ENCODE assay signal across 15 cellular contexts in genomic region chr18:51006061-51006818, GRCh38.
"Had no signal": no experiment of that assay in that cellular context is flagged by ENCODE, and none has a peak within 500 bp of the region (broad histone marks: within the 10 kb centered on the region; RNA-seq: fewer than 3 reads in every experiment).

No MANE protein-coding gene starts in this region.

- DNase-seq: activated CD4-positive, alpha-beta T cell treated with anti-CD3 and anti-CD28 coated beads, Interleukin-2, amount 50 U/mL, for 48 hours; activated naive CD4-positive, alpha-beta T cell treated with anti-CD3 and anti-CD28 coated beads, Interleukin-2, amount 10 ng/mL, durations not matched to agents 7 days and 5 days; glutamatergic neuron; mucosa of descending colon; naive thymus-derived CD4-positive, alpha-beta T cell; ovary; stimulated activated CD4-positive, alpha-beta T cell treated with anti-CD3 and anti-CD28 coated beads, Interleukin-15, amount 100 ng/mL, for 24 hours; stimulated activated CD4-positive, alpha-beta T cell treated with anti-CD3 and anti-CD28 coated beads, Interleukin-4, amount 100 ng/mL, for 1 hour; stimulated activated naive B cell treated with anti-CD40 and anti-IgM and Interleukin-4, amounts not matched to agents 10 μg/mL and 1 μg/mL and 100 μg/mL, for 72 hours; T-cell; T1000; thyroid gland; uterus had no signal

- H3K4me1 ChIP-seq: uterus had no signal

- H3K9me3 ChIP-seq: esophagus muscularis mucosa, mucosa of descending colon, ovary, thyroid gland, uterus had no signal

- H3K27ac Mint-ChIP-seq: activated naive CD4-positive, alpha-beta T cell treated with anti-CD3 and anti-CD28 coated beads, Interleukin-2, amount 10 ng/mL, durations not matched to agents 7 days and 5 days; activated T-helper 17 cell treated with anti-CD3 and anti-CD28 coated beads, Interleukin-2, amount 50 U/mL, for 72 hours; naive thymus-derived CD4-positive, alpha-beta T cell; stimulated activated naive B cell treated with anti-CD40 and anti-IgM and Interleukin-4, amounts not matched to agents 10 μg/mL and 1 μg/mL and 100 μg/mL, for 72 hours; T-cell had no signal

- H3K27me3 Mint-ChIP-seq: activated naive CD4-positive, alpha-beta T cell treated with anti-CD3 and anti-CD28 coated beads, Interleukin-2, amount 10 ng/mL, durations not matched to agents 7 days and 5 days; activated T-helper 17 cell treated with anti-CD3 and anti-CD28 coated beads, Interleukin-2, amount 50 U/mL, for 72 hours; naive thymus-derived CD4-positive, alpha-beta T cell; stimulated activated naive B cell treated with anti-CD40 and anti-IgM and Interleukin-4, amounts not matched to agents 10 μg/mL and 1 μg/mL and 100 μg/mL, for 72 hours; T-cell had no signal

- H3K27ac ChIP-seq: esophagus muscularis mucosa, ovary, thyroid gland, uterus had no signal

- H3K36me3 ChIP-seq: esophagus muscularis mucosa, ovary, thyroid gland, uterus had no signal

- H3K27me3 ChIP-seq: esophagus muscularis mucosa, ovary, thyroid gland, uterus had no signal

- H3K9me3 Mint-ChIP-seq: activated T-helper 17 cell treated with anti-CD3 and anti-CD28 coated beads, Interleukin-2, amount 50 U/mL, for 72 hours had no signal

- H3K4me1 Mint-ChIP-seq: activated naive CD4-positive, alpha-beta T cell treated with anti-CD3 and anti-CD28 coated beads, Interleukin-2, amount 10 ng/mL, durations not matched to agents 7 days and 5 days; activated T-helper 17 cell treated with anti-CD3 and anti-CD28 coated beads, Interleukin-2, amount 50 U/mL, for 72 hours; T-cell had no signal

- H3K4me3 ChIP-seq: esophagus muscularis mucosa, mucosa of descending colon, ovary, thyroid gland, uterus had no signal

- ATAC-seq: activated T-helper 17 cell treated with anti-CD3 and anti-CD28 coated beads, Interleukin-2, amount 50 U/mL, for 72 hours; mucosa of descending colon; naive thymus-derived CD4-positive, alpha-beta T cell; stimulated activated naive B cell treated with anti-CD40 and anti-IgM and Interleukin-4, amounts not matched to agents 10 μg/mL and 1 μg/mL and 100 μg/mL, for 72 hours; T-cell had no signal

- H3K4me3 Mint-ChIP-seq: activated naive CD4-positive, alpha-beta T cell treated with anti-CD3 and anti-CD28 coated beads, Interleukin-2, amount 10 ng/mL, durations not matched to agents 7 days and 5 days; activated T-helper 17 cell treated with anti-CD3 and anti-CD28 coated beads, Interleukin-2, amount 50 U/mL, for 72 hours; naive thymus-derived CD4-positive, alpha-beta T cell; stimulated activated naive B cell treated with anti-CD40 and anti-IgM and Interleukin-4, amounts not matched to agents 10 μg/mL and 1 μg/mL and 100 μg/mL, for 72 hours; T-cell had no signal
